ENCODE assay signal across 1 cellular context in the genomic region with DNA sequence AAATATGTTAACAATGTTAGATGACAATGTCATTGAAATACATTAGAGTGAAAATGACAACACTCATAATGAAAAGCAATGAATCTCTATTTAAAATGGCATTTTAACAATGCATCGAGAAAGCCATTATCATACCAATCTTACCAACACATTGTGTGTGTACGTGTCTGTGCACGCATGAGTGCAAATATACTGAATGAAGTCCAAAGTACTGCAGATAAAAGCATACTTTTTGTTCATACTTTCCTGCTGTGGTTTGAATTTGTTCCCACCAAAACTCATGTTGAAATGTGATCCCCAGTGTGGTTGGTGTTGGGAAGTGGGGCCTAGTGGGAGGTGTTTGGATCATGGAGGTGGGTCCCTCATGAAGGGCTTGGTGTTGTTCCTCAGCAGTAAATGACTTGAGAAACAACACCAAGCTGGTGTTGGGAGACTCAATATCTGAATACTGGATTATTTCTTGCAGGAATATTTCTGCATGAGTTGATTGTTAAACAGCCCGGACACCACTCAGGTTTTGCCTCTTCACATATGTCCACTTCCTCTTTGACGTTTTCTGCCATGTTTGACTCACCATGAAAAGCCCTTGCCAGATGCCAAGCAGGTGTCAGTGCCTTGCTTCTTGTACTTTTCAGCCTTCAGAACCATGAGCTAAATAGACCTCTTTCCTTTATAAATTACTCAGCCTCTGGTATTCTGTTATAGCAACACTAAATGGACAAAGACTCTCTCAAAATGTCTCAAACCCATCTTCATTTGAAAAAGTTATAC.
TF ChIP-seq lines count a peak whose summit lies in the region.

No MANE protein-coding gene starts in this region.

TF ChIP-seq in IMR-90, 13 proteins besides CTCF, POLR2A, EP300 and RAD21 (continued from another document):
- TF ChIP-seq MAZ (IDR thresholded peaks at IDR 0.05; ENCODE audit: borderline replicate concordance, low read depth, low read length) = no peak
- no peak for TF ChIP-seq BHLHE40 (IDR thresholded peaks at IDR 0.05; ENCODE audit: low read depth, low read length)
- TF ChIP-seq FOS (IDR thresholded peaks at IDR 0.05; ENCODE audit: low read depth, low read length) = no peak
- no peak for TF ChIP-seq MAFK (IDR thresholded peaks at IDR 0.05; ENCODE audit: low read depth, low read length)
- no peak for TF ChIP-seq RCOR1 (IDR thresholded peaks at IDR 0.05; ENCODE audit: insufficient replicate concordance, low read length)
- TF ChIP-seq, protein P1, sequence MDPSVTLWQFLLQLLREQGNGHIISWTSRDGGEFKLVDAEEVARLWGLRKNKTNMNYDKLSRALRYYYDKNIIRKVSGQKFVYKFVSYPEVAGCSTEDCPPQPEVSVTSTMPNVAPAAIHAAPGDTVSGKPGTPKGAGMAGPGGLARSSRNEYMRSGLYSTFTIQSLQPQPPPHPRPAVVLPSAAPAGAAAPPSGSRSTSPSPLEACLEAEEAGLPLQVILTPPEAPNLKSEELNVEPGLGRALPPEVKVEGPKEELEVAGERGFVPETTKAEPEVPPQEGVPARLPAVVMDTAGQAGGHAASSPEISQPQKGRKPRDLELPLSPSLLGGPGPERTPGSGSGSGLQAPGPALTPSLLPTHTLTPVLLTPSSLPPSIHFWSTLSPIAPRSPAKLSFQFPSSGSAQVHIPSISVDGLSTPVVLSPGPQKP (IDR thresholded peaks at IDR 0.05; ENCODE audit: borderline replicate concordance, low read depth, low read length) = no peak
- no peak for TF ChIP-seq CEBPB (IDR thresholded peaks at IDR 0.05; ENCODE audit: low read depth, low read length)
- TF ChIP-seq RFX5 (IDR thresholded peaks at IDR 0.05; ENCODE audit: low read depth, low read length) = no peak
- TF ChIP-seq SMC3 (IDR thresholded peaks at IDR 0.05; ENCODE audit: low read depth, low read length) = no peak
- TF ChIP-seq MXI1 (IDR thresholded peaks at IDR 0.05; ENCODE audit: borderline replicate concordance, low read depth, low read length) = no peak
